Comparison of ENCODE assay signal across 31 cellular contexts in the genomic region with DNA sequence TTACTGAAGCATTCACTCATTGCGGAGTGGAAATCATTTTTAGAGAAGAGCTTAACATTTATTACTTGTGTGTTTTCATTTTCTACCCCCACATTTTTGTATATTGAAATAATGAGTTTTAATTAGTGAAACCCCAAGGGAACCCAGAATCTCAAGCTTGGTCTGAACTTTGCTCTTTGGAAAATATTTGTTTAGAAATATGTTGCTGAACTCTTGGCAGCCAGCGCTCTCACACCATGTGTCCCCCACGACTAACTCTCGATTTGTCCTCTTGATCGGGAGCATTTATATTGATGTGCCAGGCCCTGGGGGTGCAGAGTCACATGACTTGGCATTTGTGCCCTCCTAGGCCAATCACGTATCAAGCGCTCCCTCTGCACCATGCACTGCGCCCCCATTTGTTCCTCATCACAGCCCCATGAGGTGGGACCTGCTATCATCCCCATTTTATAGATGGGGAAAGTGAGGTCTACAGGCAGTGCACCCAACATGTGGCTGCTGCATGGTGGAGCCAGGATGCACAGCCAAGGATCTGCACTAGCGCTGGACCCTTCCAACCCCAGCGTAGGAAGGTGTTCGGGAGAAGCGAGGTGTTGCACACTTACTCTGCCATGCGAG.
DNase-seq lines count a peak whose midpoint lies in the region; ATAC-seq and TF ChIP-seq lines count a peak whose summit lies in the region.
"Had no signal": no experiment of that assay in that cellular context is flagged by ENCODE, and none has a peak within 500 bp of the region (broad histone marks: within the 10 kb centered on the region; RNA-seq: fewer than 3 reads in every experiment).

No MANE protein-coding gene starts in this region.

- WGBS in neuronal stem cell (ENCODE audit: extremely low coverage in 2 of 2, insufficient read length in 2 of 2, insufficient replicate concordance in 1 of 2), 2 donors = no CpG with 5 or more reads among the region's 13 CpGs
- 72 to 92% methylated on average over 11 to 12 of the region's 13 CpGs for WGBS in esophagus squamous epithelium, 2 donors

- H3K4me1 ChIP-seq in neuronal stem cell (ENCODE audit: control insufficient read depth in 2 of 2, insufficient read depth in 1 of 2, low read depth in 1 of 2, low read length in 2 of 2) (peaks cover 7 to 19% of the 10 kb centered on the region in 2 donors), esophagus squamous epithelium (no peaks in the 10 kb centered on the region)
- H3K4me1 ChIP-seq: upper lobe of left lung had no signal

- H3K27me3 ChIP-seq in neuronal stem cell (ENCODE audit: control insufficient read depth in 3 of 3, insufficient read depth in 3 of 3, low read depth in 1 of 3, low read length in 3 of 3) = no peaks in the 10 kb centered on the region
- H3K27me3 ChIP-seq in esophagus squamous epithelium = no peaks in the 10 kb centered on the region
- H3K27me3 ChIP-seq: BLaER1 treated with 17β-estradiol and CSF1 and Interleukin-3, amounts not matched to agents 10 nM and 100 nM; upper lobe of left lung had no signal

- H2AK5ac ChIP-seq in neuronal stem cell (ENCODE audit: low read depth, low read length) = no peak overlapping the region

- H3K4ac ChIP-seq in neuronal stem cell (ENCODE audit: low read length) = no peak overlapping the region

- no peak overlapping the region for H2BK12ac ChIP-seq in neuronal stem cell (ENCODE audit: low read length)

- H3K27ac ChIP-seq in KOPT-K1 (ENCODE audit: low read depth, low read length, poor library complexity, severe bottlenecking) = peak overlapping the region; percentile 99
- H3K27ac ChIP-seq in neuronal stem cell (replicated peaks; ENCODE audit: low read length) = no peak overlapping the region
- no peak overlapping the region for H3K27ac ChIP-seq in esophagus squamous epithelium
- H3K27ac ChIP-seq: 22Rv1; BLaER1 treated with 17β-estradiol and CSF1 and Interleukin-3, amounts not matched to agents 10 nM and 100 nM; psoas muscle; upper lobe of left lung; WERI-Rb-1 had no signal

- H3K79me1 ChIP-seq in neuronal stem cell (ENCODE audit: low read depth, low read length) = peaks cover 3% of the 10 kb centered on the region

- H3K27me3 Mint-ChIP-seq in T-helper 2 cell treated with Interferon-gamma antibody and Interleukin-4, amounts not matched to agents 5 μg/mL and 100 μg/mL, for 36 hours (ENCODE audit: low read depth) = no peaks in the 10 kb centered on the region
- no peaks in the 10 kb centered on the region for H3K27me3 Mint-ChIP-seq in effector memory CD8-positive, alpha-beta T cell
- H3K27me3 Mint-ChIP-seq: activated CD4-positive, alpha-beta T cell treated with anti-CD3 and anti-CD28 coated beads, Interleukin-2, amount 10 ng/mL, durations not matched to agents 24 days and 14 days had no signal

- peak overlapping the region; percentile 32 for H3K27ac Mint-ChIP-seq in T-helper 2 cell treated with Interferon-gamma antibody and Interleukin-4, amounts not matched to agents 5 μg/mL and 100 μg/mL, for 36 hours
- peak overlapping the region; percentile 12 to 31 for H3K27ac Mint-ChIP-seq in effector memory CD8-positive, alpha-beta T cell
- H3K27ac Mint-ChIP-seq: activated CD4-positive, alpha-beta T cell treated with anti-CD3 and anti-CD28 coated beads, Interleukin-2, amount 10 ng/mL, durations not matched to agents 24 days and 14 days; natural killer cell had no signal

- no peak overlapping the region for H2BK5ac ChIP-seq in neuronal stem cell (ENCODE audit: low read length)

- ATAC-seq in effector memory CD8-positive, alpha-beta T cell (replicated peaks) = no peak
- no peak for ATAC-seq in HG02973 (IDR thresholded peaks at IDR 0.05; ENCODE audit: unreplicated experiment)
- ATAC-seq: activated T-cell treated with anti-CD3 and anti-CD28 coated beads, Interleukin-2, amount 50 U/mL, for 4 hours; natural killer cell had no signal

- peaks cover 67% of the 10 kb centered on the region for H3K36me3 Mint-ChIP-seq in T-helper 2 cell treated with Interferon-gamma antibody and Interleukin-4, amounts not matched to agents 5 μg/mL and 100 μg/mL, for 36 hours (ENCODE audit: low read depth)
- peaks cover 24% of the 10 kb centered on the region for H3K36me3 Mint-ChIP-seq in effector memory CD8-positive, alpha-beta T cell (ENCODE audit: insufficient read depth)

- no peak overlapping the region for H3K4me2 ChIP-seq in neuronal stem cell (ENCODE audit: insufficient read depth, low read length, poor library complexity, severe bottlenecking)

- H3K36me3 ChIP-seq in KOPT-K1 (ENCODE audit: insufficient read depth, low read length) (peaks cover 31% of the 10 kb centered on the region), neuronal stem cell (replicated peaks in 1 of 2; ENCODE audit: control insufficient read depth in 2 of 2, insufficient read depth in 2 of 2, low read length in 2 of 2) (peaks cover 15 to 35% of the 10 kb centered on the region in 2 donors), esophagus squamous epithelium (peaks cover 0 to 38% (median 5%) of the 10 kb centered on the region in 3 donors)
- H3K36me3 ChIP-seq: WERI-Rb-1 had no signal

- peaks cover 22% of the 10 kb centered on the region for H3K9me3 Mint-ChIP-seq in T-helper 2 cell treated with Interferon-gamma antibody and Interleukin-4, amounts not matched to agents 5 μg/mL and 100 μg/mL, for 36 hours
- H3K9me3 Mint-ChIP-seq in effector memory CD8-positive, alpha-beta T cell = no peaks in the 10 kb centered on the region

- no peak for TF ChIP-seq POLR2A in esophagus squamous epithelium (IDR thresholded peaks at IDR 0.05)

- no peak overlapping the region for H2BK15ac ChIP-seq in neuronal stem cell (ENCODE audit: low read length)

- H3K9me3 ChIP-seq in KOPT-K1 (ENCODE audit: insufficient read depth, low read length, poor library complexity, severe bottlenecking) (peaks cover 24% of the 10 kb centered on the region), neuronal stem cell (replicated peaks in 1 of 2; ENCODE audit: control insufficient read depth in 2 of 2, insufficient read depth in 1 of 2, low read depth in 1 of 2, low read length in 2 of 2) (peaks cover 2 to 19% of the 10 kb centered on the region in 2 donors), esophagus squamous epithelium (no peaks in the 10 kb centered on the region)
- H3K9me3 ChIP-seq: upper lobe of left lung had no signal

- H2AFZ ChIP-seq in neuronal stem cell (ENCODE audit: low read length) = no peak overlapping the region

- H3K4me1 Mint-ChIP-seq in T-helper 2 cell treated with Interferon-gamma antibody and Interleukin-4, amounts not matched to agents 5 μg/mL and 100 μg/mL, for 36 hours (ENCODE audit: low read depth) = peaks cover 9% of the 10 kb centered on the region
- H3K4me1 Mint-ChIP-seq in effector memory CD8-positive, alpha-beta T cell (ENCODE audit: low read depth in 2 of 2) = peaks cover 23 to 26% of the 10 kb centered on the region in 2 donors

- H4K8ac ChIP-seq in neuronal stem cell (ENCODE audit: low read depth, low read length) = no peak overlapping the region

- H3K9ac ChIP-seq in neuronal stem cell (ENCODE audit: low read depth, low read length, poor library complexity) = peak overlapping the region; percentile 34
- H3K9ac ChIP-seq: BLaER1 treated with 17β-estradiol and CSF1 and Interleukin-3, amounts not matched to agents 10 nM and 100 nM had no signal

- DNase-seq in T-helper 2 cell treated with Interferon-gamma antibody and Interleukin-4, amounts not matched to agents 5 μg/mL and 100 μg/mL, for 36 hours (ENCODE audit: low spot score) = no peak
- DNase-seq in T-helper 2 cell (no peak), neuronal stem cell (ENCODE audit: low spot score) (no peak), esophagus squamous epithelium (lab: John Stamatoyannopoulos, UW) (no peak), hippocampal formation (lab: John Stamatoyannopoulos, UW) (no peak)
- no peak for DNase-seq in effector memory CD8-positive, alpha-beta T cell
- DNase-seq: activated CD4-positive, alpha-beta T cell treated with anti-CD3 and anti-CD28 coated beads, Interleukin-2, amount 10 ng/mL, durations not matched to agents 24 days and 14 days; activated naive CD4-positive, alpha-beta T cell; activated T-cell treated with anti-CD3 and anti-CD28 coated beads, Interleukin-2, amount 50 U/mL, for 4 hours; cortex of kidney; DMS79 treated with DMSO at 0.1 percent for 48 hours; effector memory CD4-positive, alpha-beta T cell; erythroblast; GF-D8; head of caudate nucleus; kidney; midbrain; natural killer cell; NCI-H1092; NCI-H1694 treated with DMSO at 0.1 percent for 48 hours; NCI-H510A; psoas muscle; SHP77 treated with DMSO at 0.1 percent for 48 hours; stimulated activated CD4-positive, alpha-beta T cell treated with anti-CD3 and anti-CD28 coated beads, Interleukin-4, amount 100 ng/mL, for 24 hours; T1000; upper lobe of left lung; WERI-Rb-1 had no signal

- no peak overlapping the region for H3K14ac ChIP-seq in neuronal stem cell (ENCODE audit: low read length)

- H2BK120ac ChIP-seq in neuronal stem cell (ENCODE audit: low read depth, low read length) = no peak overlapping the region

- H4K91ac ChIP-seq in neuronal stem cell (ENCODE audit: low read depth, low read length, poor library complexity) = no peak overlapping the region

- H3K4me3 ChIP-seq in neuronal stem cell (ENCODE audit: low read length in 2 of 2) (peak overlapping the region in 1 of 2 donors; percentile 37), esophagus squamous epithelium (no peak overlapping the region)
- H3K4me3 ChIP-seq: BLaER1 treated with 17β-estradiol and CSF1 and Interleukin-3, amounts not matched to agents 10 nM and 100 nM; psoas muscle; upper lobe of left lung had no signal

- no peak for TF ChIP-seq CTCF in esophagus squamous epithelium (IDR thresholded peaks at IDR 0.05)

- H3K23ac ChIP-seq in neuronal stem cell (ENCODE audit: low read depth, low read length, poor library complexity) = no peak overlapping the region

- H3K4me3 Mint-ChIP-seq in T-helper 2 cell treated with Interferon-gamma antibody and Interleukin-4, amounts not matched to agents 5 μg/mL and 100 μg/mL, for 36 hours = no peak overlapping the region
- H3K4me3 Mint-ChIP-seq in effector memory CD8-positive, alpha-beta T cell = no peak overlapping the region
- H3K4me3 Mint-ChIP-seq: activated CD4-positive, alpha-beta T cell treated with anti-CD3 and anti-CD28 coated beads, Interleukin-2, amount 10 ng/mL, durations not matched to agents 24 days and 14 days; activated T-cell treated with anti-CD3 and anti-CD28 coated beads, Interleukin-2, amount 50 U/mL, for 4 hours; natural killer cell had no signal

- no peak overlapping the region for H3K18ac ChIP-seq in neuronal stem cell (ENCODE audit: low read length)

- intact Hi-C loops in esophagus squamous epithelium (cut with DNase I) = no loop called here
